Comparison of ENCODE assay signal across 9 cellular contexts in genomic region chr10:5411941-5412276, GRCh38. TPM values are rescaled to one million over a fixed set of nuclear protein-coding genes. Genes with fewer than 3 reads are reported as not detected.
DNase-seq lines count a peak whose midpoint lies in the region; ATAC-seq, FAIRE-seq and TF ChIP-seq lines count a peak whose summit lies in the region.
"Had no signal": no experiment of that assay in that cellular context is flagged by ENCODE, and none has a peak within 500 bp of the region (broad histone marks: within the 10 kb centered on the region; RNA-seq: fewer than 3 reads in every experiment).

No MANE protein-coding gene starts in this region.

- TF ChIP-seq CTCF in LNCaP clone FGC (IDR thresholded peaks at IDR 0.05; ENCODE audit: control insufficient read depth, extremely low read depth, insufficient read depth): no peak
- TF ChIP-seq CTCF in endothelial cell of umbilical vein (IDR thresholded peaks at IDR 0.05; ENCODE audit: extremely low read depth in 1 of 2, insufficient read depth in 1 of 2, low read depth in 1 of 2, low read length in 2 of 2): no peak
- TF ChIP-seq CTCF in psoas muscle (IDR thresholded peaks at IDR 0.05): no peak

- BruUV-seq in endothelial cell of umbilical vein (replicated peaks; lab: Mats Ljungman, UMichigan): no TSS peak

- H3K9ac ChIP-seq in endothelial cell of umbilical vein (replicated peaks; ENCODE audit: extremely low read depth, insufficient read depth, low read length): peak overlapping the region; percentile 83

- no peak for FAIRE-seq in endothelial cell of umbilical vein (lab: Jason Lieb, UNC)

- H3K27ac ChIP-seq in endothelial cell of umbilical vein (ENCODE audit: insufficient read depth, low read depth, low read length): no peak overlapping the region
- H3K27ac ChIP-seq in psoas muscle: peak overlapping the region; percentile 79

- dilution Hi-C loops in endothelial cell of umbilical vein (cut with MboI; ENCODE audit: extremely low pct_ligation_motif_present, low sequenced_read_pairs): no loop called here

- H3K9me3 ChIP-seq in endothelial cell of umbilical vein (replicated peaks; ENCODE audit: control insufficient read depth, insufficient read depth, low read length) (no peaks in the 10 kb centered on the region), psoas muscle (peaks cover 3% of the 10 kb centered on the region)

- intact Hi-C loops in endothelial cell of umbilical vein (cut with micrococcal nuclease) (no loop called here), psoas muscle (cut with DNase I) (no loop called here)

- H4K20me1 ChIP-seq in endothelial cell of umbilical vein (replicated peaks; ENCODE audit: control insufficient read depth, extremely low read depth, insufficient read depth, low read length): no peaks in the 10 kb centered on the region

- WGBS in psoas muscle, 3 donors: 21 to 30% (median 22%) methylated on average over 3 of the region's 3 CpGs

- H3K4me1 ChIP-seq in endothelial cell of umbilical vein (ENCODE audit: control insufficient read depth, extremely low read depth, insufficient read depth, low read length) (peaks cover 11% of the 10 kb centered on the region), psoas muscle (peaks cover 29% of the 10 kb centered on the region)

- CTCF ChIA-PET in endothelial cell of umbilical vein (lab: Charles Lee): interaction anchor here (1.4 to 1.6 kb wide), 2 partner anchors 21 to 22 kb away, joined by 3 read pairs; no protein-coding TSS in a partner anchor

- H3K27me3 ChIP-seq in endothelial cell of umbilical vein (ENCODE audit: control insufficient read depth in 2 of 2, insufficient read depth in 2 of 2, low read length in 2 of 2) (peaks cover 0 to 3% of the 10 kb centered on the region in 2 experiments), psoas muscle (ENCODE audit: insufficient read depth in 3 of 3, low read length in 2 of 3) (no peaks in the 10 kb centered on the region)
- H3K27me3 ChIP-seq: cardiac muscle cell had no signal

- H3K4me3 ChIP-seq in LNCaP clone FGC (ENCODE audit: low read depth, low read length) (peak overlapping the region; percentile 79), endothelial cell of umbilical vein (replicated peaks in 1 of 3; ENCODE audit: insufficient read depth in 1 of 3, low read depth in 1 of 3, low read length in 3 of 3) (peak overlapping the region in 1 of 3 experiments; percentile 79), psoas muscle (peak overlapping the region; percentile 66)

- DNase-seq in GM04504 (ENCODE audit: low read depth): peak; percentile 16
- DNase-seq in LNCaP clone FGC (ENCODE audit: low read depth): no peak
- no peak for DNase-seq in endothelial cell of umbilical vein (ENCODE audit: low read depth, low spot score)
- DNase-seq in psoas muscle: no peak
- DNase-seq in NCI-H2081 (lab: John Stamatoyannopoulos, UW): no peak
- DNase-seq in occipital lobe (lab: John Stamatoyannopoulos, UW): no peak
- DNase-seq in kidney glomerular epithelial cell (lab: John Stamatoyannopoulos, UW): no peak
- DNase-seq in COLO668 (lab: John Stamatoyannopoulos, UW; ENCODE audit: unreplicated experiment): no peak

- peak overlapping the region; percentile 82 for H3K4me2 ChIP-seq in endothelial cell of umbilical vein (ENCODE audit: insufficient read depth, low read length)

- peak overlapping the region; percentile 100 for H2AFZ ChIP-seq in endothelial cell of umbilical vein (ENCODE audit: low read depth, low read length)

- H3K9me1 ChIP-seq in endothelial cell of umbilical vein (replicated peaks; ENCODE audit: control insufficient read depth, extremely low read depth, insufficient read depth, low read length): no peaks in the 10 kb centered on the region

- H3K79me2 ChIP-seq in endothelial cell of umbilical vein (ENCODE audit: control insufficient read depth, insufficient read depth, low read length): peaks cover 43% of the 10 kb centered on the region

- TF ChIP-seq POLR2A in endothelial cell of umbilical vein (IDR thresholded peaks at IDR 0.05; ENCODE audit: low read depth, low read length): no peak

- peak in 2 of 4 donors; percentile 7 to 10 for ATAC-seq in psoas muscle

- POLR2A ChIA-PET in endothelial cell of umbilical vein (lab: Charles Lee): no interaction called here

- H3K36me3 ChIP-seq in endothelial cell of umbilical vein (ENCODE audit: control insufficient read depth in 2 of 2, extremely low read depth in 1 of 2, insufficient read depth in 2 of 2, low read length in 2 of 2) (no peaks in the 10 kb centered on the region), psoas muscle (ENCODE audit: insufficient read depth in 1 of 2, low read depth in 1 of 2) (no peaks in the 10 kb centered on the region)
- H3K36me3 ChIP-seq: cardiac muscle cell had no signal

TF ChIP-seq in endothelial cell of umbilical vein, 7 proteins besides CTCF, POLR2A, EP300 and RAD21:
- TF ChIP-seq GATA2 (IDR thresholded peaks at IDR 0.05; ENCODE audit: insufficient read depth, insufficient read length, low read depth, low read length) (no peak), JUN (IDR thresholded peaks at IDR 0.05; ENCODE audit: borderline replicate concordance, insufficient read depth, insufficient read length, low read depth) (no peak), POLR2AphosphoS5 (IDR thresholded peaks at IDR 0.05; ENCODE audit: insufficient read depth, low read depth, low read length) (no peak), EZH2 (IDR thresholded peaks at IDR 0.05; ENCODE audit: borderline replicate concordance, low read depth, low read length, severe bottlenecking) (no peak), MYC (IDR thresholded peaks at IDR 0.05; ENCODE audit: low read depth, low read length) (no peak), FOS (IDR thresholded peaks at IDR 0.05; ENCODE audit: borderline replicate concordance, insufficient read depth, low read length) (no peak), MAX (IDR thresholded peaks at IDR 0.05; ENCODE audit: insufficient read depth, insufficient read length) (no peak)

RNA-seq across cellular contexts. Expression of gene NET1, which starts 0.4 kb away (rescaled TPM):
- total RNA-seq in endothelial cell of umbilical vein (40.2 and 46.3 TPM in 2 replicates), psoas muscle (10 to 100 TPM; 35.6 to 44.0 (median 42.0) TPM), occipital lobe (23.6 TPM)
- polyA plus RNA-seq in endothelial cell of umbilical vein (12.3 and 14.4 TPM in 2 replicates), psoas muscle (10 to 100 TPM; 14.3 to 20.7 (median 18.3) TPM)
- 22.5 and 27.9 TPM in 2 replicates for polyA plus RNA-seq in endothelial cell of umbilical vein (2011; cell fraction: cytosol; rRNA removed)
- 20.1 and 20.3 TPM in 2 replicates for polyA plus RNA-seq in endothelial cell of umbilical vein (2011; cell fraction: nucleus; rRNA removed)
- polyA plus RNA-seq in endothelial cell of umbilical vein (2012): 37.5 and 40.5 TPM in 2 replicates
- polyA minus RNA-seq in endothelial cell of umbilical vein: 41.6 and 46.4 TPM in 2 replicates
- 38.1 TPM for polyA minus RNA-seq in endothelial cell of umbilical vein (2011; cell fraction: cytosol; rRNA and poly(A)+ RNA removed)
- 40.1 and 44.4 TPM in 2 replicates for polyA minus RNA-seq in endothelial cell of umbilical vein (2011; cell fraction: nucleus; rRNA and poly(A)+ RNA removed)

RNA-seq across cellular contexts. Expression of gene TUBAL3, which starts 7.3 kb away (rescaled TPM):
- total RNA-seq in endothelial cell of umbilical vein: not detected in 2 replicates
- polyA plus RNA-seq in endothelial cell of umbilical vein: not detected in 2 replicates
- polyA plus RNA-seq in endothelial cell of umbilical vein (2011; cell fraction: cytosol; rRNA removed): not detected in 2 replicates
- polyA plus RNA-seq in endothelial cell of umbilical vein (2011; cell fraction: nucleus; rRNA removed): 0.08 TPM in 1 of 2 replicates, not detected in the other
- polyA plus RNA-seq in endothelial cell of umbilical vein (2012): not detected in 2 replicates
- polyA minus RNA-seq in endothelial cell of umbilical vein: 0.32 TPM in 1 of 2 replicates, not detected in the other
- not detected for polyA minus RNA-seq in endothelial cell of umbilical vein (2011; cell fraction: cytosol; rRNA and poly(A)+ RNA removed)
- not detected in 2 replicates for polyA minus RNA-seq in endothelial cell of umbilical vein (2011; cell fraction: nucleus; rRNA and poly(A)+ RNA removed)
- under 1 TPM in 2 of 4 donors, not detected in 2; 0.15 to 0.16 TPM for total RNA-seq in psoas muscle
- polyA plus RNA-seq in psoas muscle: under 1 TPM; 0.06 to 0.23 (median 0.10) TPM
- total RNA-seq in occipital lobe: not detected
- total RNA-seq: cardiac muscle cell had no signal
- polyA plus RNA-seq: cardiac muscle cell had no signal

RNA-seq across cellular contexts. Expression of gene UCN3, which starts 47.1 kb away (rescaled TPM):
- total RNA-seq in endothelial cell of umbilical vein (not detected in 2 replicates), psoas muscle (not detected), occipital lobe (not detected)
- polyA plus RNA-seq in endothelial cell of umbilical vein (not detected in 2 replicates), psoas muscle (not detected)
- polyA plus RNA-seq in endothelial cell of umbilical vein (2011; cell fraction: cytosol; rRNA removed): not detected in 2 replicates
- polyA plus RNA-seq in endothelial cell of umbilical vein (2011; cell fraction: nucleus; rRNA removed): not detected in 2 replicates
- not detected in 2 replicates for polyA plus RNA-seq in endothelial cell of umbilical vein (2012)
- not detected in 2 replicates for polyA minus RNA-seq in endothelial cell of umbilical vein
- polyA minus RNA-seq in endothelial cell of umbilical vein (2011; cell fraction: cytosol; rRNA and poly(A)+ RNA removed): not detected
- polyA minus RNA-seq in endothelial cell of umbilical vein (2011; cell fraction: nucleus; rRNA and poly(A)+ RNA removed): not detected in 2 replicates
- total RNA-seq: cardiac muscle cell had no signal
- polyA plus RNA-seq: cardiac muscle cell had no signal
